Comparison of ENCODE assay signal across 9 cellular contexts in genomic region chr10:99370993-99371392, GRCh38. TPM values are rescaled to one million over a fixed set of nuclear protein-coding genes. Genes with fewer than 3 reads are reported as not detected.
DNase-seq lines count a peak whose midpoint lies in the region; TF ChIP-seq lines count a peak whose summit lies in the region.
"Had no signal": no experiment of that assay in that cellular context is flagged by ENCODE, and none has a peak within 500 bp of the region (broad histone marks: within the 10 kb centered on the region; RNA-seq: fewer than 3 reads in every experiment).

No MANE protein-coding gene starts in this region.

- H3K27ac ChIP-seq in mammary epithelial cell (ENCODE audit: insufficient read depth, low read depth, low read length) (no peak overlapping the region), neuronal stem cell (replicated peaks; ENCODE audit: low read length) (no peak overlapping the region)

- no peak overlapping the region for H2BK120ac ChIP-seq in neuronal stem cell (ENCODE audit: low read depth, low read length)

- dilution Hi-C loops in mammary epithelial cell (cut with HindIII; ENCODE audit: low sequenced_read_pairs): no loop called here

- no peak overlapping the region for H3K18ac ChIP-seq in neuronal stem cell (ENCODE audit: low read length)

- H2BK12ac ChIP-seq in neuronal stem cell (ENCODE audit: low read length): no peak overlapping the region

- H3K4me1 ChIP-seq in HAP-1 (no peaks in the 10 kb centered on the region), mammary epithelial cell (ENCODE audit: insufficient read depth, low read length) (no peaks in the 10 kb centered on the region), neuronal stem cell (ENCODE audit: control insufficient read depth in 2 of 2, insufficient read depth in 1 of 2, low read depth in 1 of 2, low read length in 2 of 2) (peaks cover 0 to 4% of the 10 kb centered on the region in 2 donors)

- peak; percentile 6 for DNase-seq in stimulated activated CD4-positive, alpha-beta T cell treated with anti-CD3 and anti-CD28 coated beads, Interleukin-15, amount 100 ng/mL, for 24 hours
- no peak for DNase-seq in stimulated activated CD4-positive, alpha-beta T cell treated with anti-CD3 and anti-CD28 coated beads, Interleukin-12 subunit alpha, Interleukin-12 subunit beta, amount 100 ng/mL, for 4 hours
- DNase-seq in HAP-1 (ENCODE audit: low spot score in 2 of 2) (peak; percentile 42 to 57), mammary epithelial cell (peak; percentile 25), neuronal stem cell (ENCODE audit: low spot score) (peak; percentile 31), UCSD-AML1 (lab: John Stamatoyannopoulos, UW; ENCODE audit: unreplicated experiment) (no peak), anterior cingulate cortex (lab: John Stamatoyannopoulos, UW) (no peak)

- TF ChIP-seq CTCF in LNCAP (IDR thresholded peaks at IDR 0.05) (peak; percentile 67), mammary epithelial cell (conservative IDR thresholded peaks at IDR 0.05 in 1 of 2, IDR thresholded peaks at IDR 0.05 in 1 of 2; ENCODE audit: extremely low read depth in 1 of 2, insufficient read depth in 1 of 2, low read depth in 1 of 2, low read length in 2 of 2) (peak; percentile 46 to 64)

- no peak overlapping the region for H3K4ac ChIP-seq in neuronal stem cell (ENCODE audit: low read length)

- intact Hi-C loops in mammary epithelial cell (cut with micrococcal nuclease): loop anchor here (2.0 to 10.0 kb wide), 6 partner anchors 94 to 904 kb away; no protein-coding TSS in a partner anchor

- no peaks in the 10 kb centered on the region for H3K79me2 ChIP-seq in mammary epithelial cell (ENCODE audit: insufficient read depth, low read length)

- no peak overlapping the region for H4K8ac ChIP-seq in neuronal stem cell (ENCODE audit: low read depth, low read length)

- H3K9ac ChIP-seq in mammary epithelial cell (ENCODE audit: insufficient read depth, low read length) (no peak overlapping the region), neuronal stem cell (ENCODE audit: low read depth, low read length, poor library complexity) (no peak overlapping the region)

- H2BK15ac ChIP-seq in neuronal stem cell (ENCODE audit: low read length): no peak overlapping the region

- no peaks in the 10 kb centered on the region for H3K9me3 ChIP-seq in HAP-1
- H3K9me3 ChIP-seq in mammary epithelial cell (replicated peaks; ENCODE audit: insufficient read depth, low read length): no peaks in the 10 kb centered on the region
- H3K9me3 ChIP-seq in neuronal stem cell (replicated peaks in 1 of 2; ENCODE audit: control insufficient read depth in 2 of 2, insufficient read depth in 1 of 2, low read depth in 1 of 2, low read length in 2 of 2): no peaks in the 10 kb centered on the region

- no peak overlapping the region for H2BK5ac ChIP-seq in neuronal stem cell (ENCODE audit: low read length)

- no peak overlapping the region for H2AK5ac ChIP-seq in neuronal stem cell (ENCODE audit: low read depth, low read length)

- H3K27me3 ChIP-seq in HAP-1 (ENCODE audit: low read depth): no peaks in the 10 kb centered on the region
- no peaks in the 10 kb centered on the region for H3K27me3 ChIP-seq in mammary epithelial cell (ENCODE audit: insufficient read depth, low read length)
- peaks cover 0 to 34% (median 0%) of the 10 kb centered on the region in 3 experiments for H3K27me3 ChIP-seq in neuronal stem cell (ENCODE audit: control insufficient read depth in 3 of 3, insufficient read depth in 3 of 3, low read depth in 1 of 3, low read length in 3 of 3)

- CTCF ChIA-PET in mammary epithelial cell (lab: Charles Lee; ENCODE audit: low non-redundant PET): no interaction called here

- no peaks in the 10 kb centered on the region for H4K20me1 ChIP-seq in mammary epithelial cell (ENCODE audit: insufficient read depth, low read length)

- no peak overlapping the region for H3K14ac ChIP-seq in neuronal stem cell (ENCODE audit: low read length)

- H3K4me2 ChIP-seq in mammary epithelial cell (ENCODE audit: insufficient read depth, low read depth, low read length) (no peak overlapping the region), neuronal stem cell (ENCODE audit: insufficient read depth, low read length, poor library complexity, severe bottlenecking) (no peak overlapping the region)

- H3K36me3 ChIP-seq in HAP-1 (replicated peaks) (no peaks in the 10 kb centered on the region; the same call in 1 of the 2 replicates), mammary epithelial cell (ENCODE audit: insufficient read depth, low read length) (no peaks in the 10 kb centered on the region), neuronal stem cell (replicated peaks in 1 of 2; ENCODE audit: control insufficient read depth in 2 of 2, insufficient read depth in 2 of 2, low read length in 2 of 2) (no peaks in the 10 kb centered on the region)

- WGBS in mammary epithelial cell (ENCODE audit: low coverage, missing lambda C conversion rate): 0% methylated on average over 2 of the region's 2 CpGs
- no CpG with 5 or more reads among the region's 2 CpGs for WGBS in neuronal stem cell (ENCODE audit: extremely low coverage in 2 of 2, insufficient read length in 2 of 2, insufficient replicate concordance in 1 of 2), 2 donors

- H4K91ac ChIP-seq in neuronal stem cell (ENCODE audit: low read depth, low read length, poor library complexity): no peak overlapping the region

- no peak overlapping the region for H3K23ac ChIP-seq in neuronal stem cell (ENCODE audit: low read depth, low read length, poor library complexity)

- H3K4me3 ChIP-seq in HAP-1 (no peak overlapping the region), mammary epithelial cell (replicated peaks in 1 of 3; ENCODE audit: insufficient read depth in 1 of 3, low read depth in 2 of 3, low read length in 3 of 3) (no peak overlapping the region), neuronal stem cell (ENCODE audit: low read length in 2 of 2) (no peak overlapping the region)

- no TSS peak for BruUV-seq in mammary epithelial cell (replicated peaks; lab: Mats Ljungman, UMichigan)

- in situ Hi-C loops in HAP-1 (cut with MboI; ENCODE audit: low sequenced_read_pairs): no loop called here
- in situ Hi-C loops in mammary epithelial cell (cut with MboI; ENCODE audit: low sequenced_read_pairs in 2 of 2): loop anchor here in 1 of 2 donors (25.0 kb wide), 1 partner anchor 584 kb away; no protein-coding TSS in a partner anchor

- H2AFZ ChIP-seq in mammary epithelial cell (ENCODE audit: low read depth, low read length): no peak overlapping the region
- H2AFZ ChIP-seq in neuronal stem cell (ENCODE audit: low read length): no peak overlapping the region

- H3K79me1 ChIP-seq in neuronal stem cell (ENCODE audit: low read depth, low read length): no peaks in the 10 kb centered on the region

RNA-seq across cellular contexts. Expression of gene CNNM1, which starts 41.8 kb away (rescaled TPM):
- total RNA-seq in mammary epithelial cell: 1 to 10 TPM in 1 of 2 donors, under 1 TPM in 1; 0.52 to 2.0 TPM
- 0.54 TPM for polyA plus RNA-seq in mammary epithelial cell
- polyA minus RNA-seq in mammary epithelial cell: not detected
- polyA plus RNA-seq in neuronal stem cell (2013, experiment 1 of 2): 0.93 TPM
- 1.0 TPM for polyA plus RNA-seq in neuronal stem cell (2013, experiment 2 of 2)
- total RNA-seq: glomerular endothelial cell had no signal

RNA-seq across cellular contexts. Expression of gene GOT1, which starts 59.4 kb away (rescaled TPM):
- total RNA-seq in mammary epithelial cell: 10 to 100 TPM; 70.0 to 75.5 TPM
- 49.0 TPM for polyA plus RNA-seq in mammary epithelial cell
- polyA minus RNA-seq in mammary epithelial cell: 64.4 TPM
- polyA plus RNA-seq in neuronal stem cell (2013, experiment 1 of 2): 42.3 TPM
- polyA plus RNA-seq in neuronal stem cell (2013, experiment 2 of 2): 40.4 TPM

Comparison
In these comparisons a context has a peak if more than half of its experiments do, and no peak if none do; other contexts are left out.
1. DNase-seq: peak in stimulated activated CD4-positive, alpha-beta T cell treated with anti-CD3 and anti-CD28 coated beads, Interleukin-15, amount 100 ng/mL, for 24 hours (single experiment), HAP-1 (2 of 2), mammary epithelial cell (single experiment) and neuronal stem cell (single experiment); none in stimulated activated CD4-positive, alpha-beta T cell treated with anti-CD3 and anti-CD28 coated beads, Interleukin-12 subunit alpha, Interleukin-12 subunit beta, amount 100 ng/mL, for 4 hours (single experiment), UCSD-AML1 (single experiment) and anterior cingulate cortex (0 of 58).